ENCODE assay signal across 9 cellular contexts in the genomic region with DNA sequence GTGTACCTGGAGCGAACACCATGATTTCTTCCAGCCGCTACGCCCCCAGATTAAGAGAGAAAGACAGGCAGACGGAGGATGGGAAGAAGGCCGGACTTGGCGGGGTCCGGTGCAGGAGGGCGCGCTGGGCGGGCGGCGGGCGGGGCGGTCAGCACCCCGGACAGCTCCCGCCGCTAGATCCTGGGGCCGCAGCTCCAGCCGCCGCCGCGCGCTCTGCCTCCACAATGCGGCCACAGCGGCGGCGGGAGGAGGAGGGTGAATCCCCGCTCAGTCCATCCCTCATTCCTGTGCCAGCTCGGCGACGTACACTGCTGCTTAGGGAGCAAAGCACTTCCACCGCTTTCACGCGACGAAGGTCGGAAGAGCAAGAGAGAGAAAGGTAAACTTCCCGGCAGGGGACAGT.
DNase-seq lines count a peak whose midpoint lies in the region; ATAC-seq and TF ChIP-seq lines count a peak whose summit lies in the region.
"Had no signal": no experiment of that assay in that cellular context is flagged by ENCODE, and none has a peak within 500 bp of the region (broad histone marks: within the 10 kb centered on the region; RNA-seq: fewer than 3 reads in every experiment).

A gene with protein sequence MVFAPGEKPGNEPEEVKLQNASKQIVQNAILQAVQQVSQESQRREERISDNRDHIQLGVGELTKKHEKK (minus strand): TSS at position 226 of the 403 bp plus-strand sequence. CDS start 204 bp downstream, at position 22.

- ATAC-seq in HG02678 (IDR thresholded peaks at IDR 0.05; ENCODE audit: unreplicated experiment) (no peak), HG03520 (IDR thresholded peaks at IDR 0.05; ENCODE audit: unreplicated experiment) (no peak)
- ATAC-seq: HCT116 had no signal

- H3K4me3 ChIP-seq in astrocyte of the cerebellum (ENCODE audit: low read depth, low read length): no peak within 1 kb of the TSS

- in situ Hi-C loops in astrocyte of the cerebellum (cut with HindIII; ENCODE audit: low sequenced_read_pairs): no loop called here

- no peak for TF ChIP-seq CTCF in astrocyte of the cerebellum (IDR thresholded peaks at IDR 0.05; ENCODE audit: low read depth, low read length, missing control alignments)

- DNase-seq in EH (ENCODE audit: low read depth): peak; percentile 19
- DNase-seq in NCI-H1105 treated with DMSO at 0.1 percent for 48 hours (lab: John Stamatoyannopoulos, UW): peak; percentile 3
- peak; percentile 0 for DNase-seq in astrocyte of the cerebellum (ENCODE audit: low read depth)
- peak; percentile 91 for DNase-seq in iPS-NIHi7 (ENCODE audit: extremely low spot score)
- peak; percentile 4 for DNase-seq in stromal cell of bone marrow (ENCODE audit: low read depth)
- DNase-seq in NCI-H1436 treated with DMSO at 0.1 percent for 48 hours (lab: John Stamatoyannopoulos, UW): no peak
